2 cellular contexts compared by ENCODE assay signal in genomic region chr20:10490706-10491105, GRCh38.
TF ChIP-seq lines count a peak whose summit lies in the region.

No MANE protein-coding gene starts in this region.

TF ChIP-seq in WTC11, 78 proteins besides CTCF, POLR2A, EP300 and RAD21:
- peak; percentile 43; the same call in 1 of the 2 replicates for TF ChIP-seq FOXP4 (CRISPR knock-in tag; IDR thresholded peaks at IDR 0.05)
- TF ChIP-seq JUN (CRISPR knock-in tag; IDR thresholded peaks at IDR 0.05) = no peak

TF ChIP-seq in HepG2, 621 proteins besides CTCF, POLR2A, EP300 and RAD21:
- TF ChIP-seq RBAK (CRISPR knock-in tag; IDR thresholded peaks at IDR 0.05) (no peak), CSRNP1 (CRISPR knock-in tag; IDR thresholded peaks at IDR 0.05) (no peak), ZNF691 (CRISPR knock-in tag; IDR thresholded peaks at IDR 0.05; ENCODE audit: borderline replicate concordance, low read depth) (no peak), ZNF678 (CRISPR knock-in tag; IDR thresholded peaks at IDR 0.05) (no peak), ZHX2 (IDR thresholded peaks at IDR 0.05; ENCODE audit: low read depth) (no peak), ZHX2 (CRISPR knock-in tag; IDR thresholded peaks at IDR 0.05; ENCODE audit: borderline replicate concordance) (no peak), KLF16 (CRISPR knock-in tag; IDR thresholded peaks at IDR 0.05) (no peak), THAP8 (CRISPR knock-in tag; IDR thresholded peaks at IDR 0.05; ENCODE audit: borderline replicate concordance) (no peak), ZNF619 (CRISPR knock-in tag; IDR thresholded peaks at IDR 0.05) (no peak), HNRNPUL1 (IDR thresholded peaks at IDR 0.05; ENCODE audit: low read depth, low read length) (no peak), TRIM22 (IDR thresholded peaks at IDR 0.05) (no peak), ZNF776 (CRISPR knock-in tag; IDR thresholded peaks at IDR 0.05) (no peak)
